8 cellular contexts compared by ENCODE assay signal in genomic region chr17:30697619-30698460, GRCh38.
DNase-seq lines count a peak whose midpoint lies in the region; ATAC-seq, FAIRE-seq and TF ChIP-seq lines count a peak whose summit lies in the region.
"Not testable (repeated sequence)": the region's sequence is repeated elsewhere in the genome, so short reads cannot be mapped to it uniquely, and the experiment has no call there.

No MANE protein-coding gene starts in this region.

- CTCF ChIA-PET in Panc1 (lab: Charles Lee); HepG2 (lab: Yijun Ruan, JAX; ENCODE audit: low intra/inter-chr PET ratio, low total read pairs): not testable (repeated sequence)

- POLR2A ChIA-PET in Panc1 (lab: Charles Lee); HepG2 (lab: Yijun Ruan, JAX): not testable (repeated sequence)

- H3K9me3 ChIP-seq in MM.1S (replicated peaks; ENCODE audit: insufficient read depth, low read length); Panc1 (ENCODE audit: control insufficient read depth, insufficient read depth, low read depth, low read length); effector memory CD4-positive, alpha-beta T cell (ENCODE audit: control insufficient read depth, low read length); HepG2 (ENCODE audit: low read length): not testable (repeated sequence)

- H3K4me2 ChIP-seq in MM.1S (ENCODE audit: low read depth, low read length) (peak overlapping the region; percentile 50; the same call in 1 of the 2 replicates), HepG2 (ENCODE audit: low read depth, low read length) (peak overlapping the region; percentile 49)

- H3K4me3 ChIP-seq in MM.1S (ENCODE audit: low read length) (peak overlapping the region; percentile 66), Panc1 (ENCODE audit: low read depth in 2 of 2, low read length in 2 of 2) (peak overlapping the region; percentile 47), HepG2 (replicated peaks in 1 of 3; ENCODE audit: insufficient read depth in 1 of 3, low read depth in 2 of 3, low read length in 3 of 3) (peak overlapping the region; percentile 38 to 54 (median 45); a peak in 5 of 6 replicates)
- peak overlapping the region; percentile 44 for H3K4me3 ChIP-seq in effector memory CD4-positive, alpha-beta T cell (ENCODE audit: insufficient read depth, low read depth, low read length, poor library complexity, severe bottlenecking)

- intact Hi-C loops in Panc1 (cut with micrococcal nuclease; ENCODE audit: unreplicated experiment); HepG2 (cut with micrococcal nuclease; ENCODE audit: unreplicated experiment): not testable (repeated sequence)

- BruUV-seq in Panc1 (replicated peaks; lab: Mats Ljungman, UMichigan); HepG2 (replicated peaks; lab: Mats Ljungman, UMichigan): not testable (repeated sequence)

- peak overlapping the region; percentile 83 for H2AFZ ChIP-seq in MM.1S (ENCODE audit: low read length)
- H2AFZ ChIP-seq in HepG2 (ENCODE audit: low read length): not testable (repeated sequence)

- TF ChIP-seq CTCF in 22Rv1 (IDR thresholded peaks at IDR 0.05) (peak; percentile 95), MM.1S (IDR thresholded peaks at IDR 0.05; ENCODE audit: low read length) (peak; percentile 73), Panc1 (IDR thresholded peaks at IDR 0.05) (peak; percentile 98), HepG2 (CRISPR knock-in tag; IDR thresholded peaks at IDR 0.05) (peak; percentile 85)

- not testable (repeated sequence) for TF ChIP-seq POLR2A in GM12891 (IDR thresholded peaks at IDR 0.05; ENCODE audit: low read depth, low read length); HepG2 (IDR thresholded peaks at IDR 0.05; ENCODE audit: insufficient read depth in 1 of 2, low read depth in 2 of 2, low read length in 2 of 2)

- ATAC-seq in Panc1 (peak; percentile 97), HepG2 (peak; percentile 86)

- H3K27me3 ChIP-seq in MM.1S (replicated peaks; ENCODE audit: insufficient read depth, low read length); Panc1 (ENCODE audit: control insufficient read depth, insufficient read depth, low read length); effector memory CD4-positive, alpha-beta T cell (replicated peaks; ENCODE audit: control insufficient read depth, insufficient read depth, low read length, poor library complexity, severe bottlenecking); HepG2 (ENCODE audit: control insufficient read depth in 1 of 2, insufficient read depth in 2 of 2, low read length in 2 of 2): not testable (repeated sequence)

- H4K20me1 ChIP-seq in MM.1S (ENCODE audit: insufficient read depth, low read length); HepG2 (ENCODE audit: insufficient read depth, low read length): not testable (repeated sequence)

- not testable (repeated sequence) for H3K36me3 ChIP-seq in MM.1S (replicated peaks; ENCODE audit: insufficient read depth, low read length); Panc1 (ENCODE audit: control insufficient read depth, insufficient read depth, low read length); effector memory CD4-positive, alpha-beta T cell (ENCODE audit: control insufficient read depth, insufficient read depth, low read length); HepG2 (replicated peaks in 1 of 2; ENCODE audit: control insufficient read depth in 1 of 2, insufficient read depth in 2 of 2, low read length in 2 of 2)

- TF ChIP-seq EP300 in HepG2 (IDR thresholded peaks at IDR 0.05; ENCODE audit: low read depth in 2 of 2, low read length in 2 of 2); HepG2 (CRISPR knock-in tag; IDR thresholded peaks at IDR 0.05; ENCODE audit: borderline replicate concordance): not testable (repeated sequence)

- H3K9ac ChIP-seq in MM.1S (ENCODE audit: low read length): peak overlapping the region; percentile 20; the same call in 1 of the 2 replicates
- not testable (repeated sequence) for H3K9ac ChIP-seq in HepG2 (ENCODE audit: insufficient read depth, low read depth, low read length)

- H3K9me2 ChIP-seq in MM.1S (replicated peaks; ENCODE audit: insufficient read depth, low read length): not testable (repeated sequence)

- not testable (repeated sequence) for H3F3A ChIP-seq in MM.1S (ENCODE audit: insufficient read depth, low read length)

- 0 out of 2 replicates have a peak, but pooled peaks have one; percentile 55 for TF ChIP-seq RAD21 in HepG2 (CRISPR knock-in tag; IDR thresholded peaks at IDR 0.05)

- in situ Hi-C loops in Panc1 (cut with HindIII; ENCODE audit: low pct_unique_long_range_greater_than_20kb, low sequenced_read_pairs); HepG2 (cut with HindIII; ENCODE audit: extremely low pct_ligation_motif_present, low pct_unique_long_range_greater_than_20kb): not testable (repeated sequence)

- DNase-seq in GM12891 (ENCODE audit: insufficient read length, low spot score): peak; percentile 61
- DNase-seq in MM.1S: peak; percentile 78
- not testable (repeated sequence) for DNase-seq in Panc1 (ENCODE audit: low read depth, low spot score)
- peak; percentile 62 for DNase-seq in activated T-cell treated with anti-CD3 and anti-CD28 coated beads for 24 hours (ENCODE audit: low read depth)
- peak; percentile 52 to 61 (median 55) for DNase-seq in effector memory CD4-positive, alpha-beta T cell
- peak; percentile 41 for DNase-seq in HepG2 (ENCODE audit: low spot score)
- DNase-seq in stimulated activated CD4-positive, alpha-beta T cell treated with anti-CD3 and anti-CD28 coated beads, Interleukin-1b, Interleukin-23, amount 100 ng/mL, for 1 hour (ENCODE audit: low read depth in 2 of 2): peak; percentile 30 to 63

- not testable (repeated sequence) for H3K27ac ChIP-seq in 22Rv1; MM.1S (ENCODE audit: low read length); effector memory CD4-positive, alpha-beta T cell (ENCODE audit: insufficient read depth, low read length, poor library complexity, severe bottlenecking); HepG2 (ENCODE audit: extremely low read length, insufficient read depth, low read length)
- H3K27ac ChIP-seq in Panc1 (ENCODE audit: low read length): peak overlapping the region; percentile 39; the same call in 1 of the 2 replicates

- not testable (repeated sequence) for H3K79me2 ChIP-seq in MM.1S (ENCODE audit: low read length); HepG2 (ENCODE audit: insufficient read depth, low read length)

- H3K4me1 ChIP-seq in MM.1S (ENCODE audit: low read length); Panc1 (ENCODE audit: control insufficient read depth, insufficient read depth, low read length); effector memory CD4-positive, alpha-beta T cell (ENCODE audit: control insufficient read depth, insufficient read depth, low read length, poor library complexity, severe bottlenecking): not testable (repeated sequence)
- peaks cover 30% of the 10 kb centered on the region for H3K4me1 ChIP-seq in HepG2 (ENCODE audit: insufficient read depth, low read length)

- 5% methylated on average over 32 of the region's 32 CpGs for WGBS in HepG2 (ENCODE audit: low lambda C conversion rate)

- peak; percentile 83 for FAIRE-seq in GM12891 (lab: Jason Lieb, UNC)
- FAIRE-seq in HepG2 (lab: Jason Lieb, UNC): peak; percentile 81

TF ChIP-seq in HepG2, 621 proteins besides CTCF, POLR2A, EP300 and RAD21 (continues in another document):
- peak; percentile 49; the same call in 1 of the 2 replicates for TF ChIP-seq KDM2A (CRISPR knock-in tag; IDR thresholded peaks at IDR 0.05; ENCODE audit: borderline replicate concordance, low read depth)
- TF ChIP-seq RXRB (CRISPR knock-in tag; IDR thresholded peaks at IDR 0.05; ENCODE audit: borderline replicate concordance): peak; percentile 17; the same call in 1 of the 2 replicates
- peak; percentile 36 to 64; a peak in 2 of 4 replicates for TF ChIP-seq HMGXB4 (CRISPR knock-in tag; IDR thresholded peaks at IDR 0.05; ENCODE audit: borderline replicate concordance in 1 of 2, low read depth in 1 of 2)
- peak; percentile 19; the same call in 1 of the 2 replicates for TF ChIP-seq TBX2 (CRISPR knock-in tag; IDR thresholded peaks at IDR 0.05; ENCODE audit: borderline replicate concordance)
- TF ChIP-seq SPEN (CRISPR knock-in tag; IDR thresholded peaks at IDR 0.05; ENCODE audit: low read depth): 0 out of 2 replicates have a peak, but pooled peaks have one; percentile 27
- TF ChIP-seq GABPB1 (CRISPR knock-in tag; IDR thresholded peaks at IDR 0.05): peak; percentile 56; the same call in 1 of the 2 replicates
- peak; percentile 83; the same call in 1 of the 2 replicates for TF ChIP-seq TFAP4 (IDR thresholded peaks at IDR 0.05; ENCODE audit: borderline replicate concordance, low read depth)
- peak; percentile 95 for TF ChIP-seq ZEB1 (IDR thresholded peaks at IDR 0.05; ENCODE audit: insufficient replicate concordance, low read depth)
- TF ChIP-seq ZKSCAN1 (IDR thresholded peaks at IDR 0.05; ENCODE audit: low read length): peak; percentile 97
- peak; percentile 54 for TF ChIP-seq SAP130 (CRISPR knock-in tag; IDR thresholded peaks at IDR 0.05; ENCODE audit: low read depth)
